In genomic region chr1:218066332-218066731, GRCh38 we compare ENCODE assay signal across 24 cellular contexts.
"Had no signal": no experiment of that assay in that cellular context is flagged by ENCODE, and none has a peak within 500 bp of the region (broad histone marks: within the 10 kb centered on the region; RNA-seq: fewer than 3 reads in every experiment).

No MANE protein-coding gene starts in this region.

- H3K27me3 ChIP-seq: colonic mucosa, esophagus muscularis mucosa, esophagus squamous epithelium, foreskin keratinocyte, gastrocnemius medialis, gastroesophageal sphincter, heart left ventricle, heart right ventricle had no signal

- H3K27ac ChIP-seq: colonic mucosa, coronary artery, dorsolateral prefrontal cortex, epithelial cell of prostate, esophagus muscularis mucosa, esophagus squamous epithelium, foreskin keratinocyte, gastrocnemius medialis, gastroesophageal sphincter, heart left ventricle, heart right ventricle had no signal

- H3K36me3 ChIP-seq: colonic mucosa, esophagus muscularis mucosa, esophagus squamous epithelium, gastrocnemius medialis, gastroesophageal sphincter, heart left ventricle, heart right ventricle had no signal

- H3K4me3 ChIP-seq: colonic mucosa, coronary artery, dorsolateral prefrontal cortex, esophagus muscularis mucosa, esophagus squamous epithelium, gastrocnemius medialis, gastroesophageal sphincter, heart left ventricle, heart right ventricle had no signal

- ATAC-seq: effector memory CD8-positive, alpha-beta T cell; esophagus mucosa; foreskin keratinocyte; gastrocnemius medialis; gastroesophageal sphincter; heart left ventricle; heart right ventricle had no signal

- H3K9me3 ChIP-seq: colonic mucosa, esophagus muscularis mucosa, esophagus squamous epithelium, gastrocnemius medialis, gastroesophageal sphincter, heart left ventricle had no signal

- DNase-seq: colonic mucosa; cortex of kidney; dermis blood vessel endothelial cell; dorsolateral prefrontal cortex; effector CD4-positive, alpha-beta T cell; effector CD8-positive, alpha-beta T cell; effector memory CD4-positive, alpha-beta T cell; effector memory CD8-positive, alpha-beta T cell; endodermal cell; erythroblast; esophagus squamous epithelium; foreskin fibroblast; foreskin keratinocyte; foreskin melanocyte; gastrocnemius medialis; glutamatergic neuron; head of caudate nucleus; heart left ventricle; heart right ventricle had no signal

- H3K4me1 ChIP-seq: colonic mucosa, esophagus muscularis mucosa, esophagus squamous epithelium, foreskin keratinocyte, gastrocnemius medialis, gastroesophageal sphincter, heart left ventricle, heart right ventricle had no signal
